ENCODE assay signal across 8 cellular contexts in genomic region chr3:158109804-158110657, GRCh38. TPM values are rescaled to one million over a fixed set of nuclear protein-coding genes. Genes with fewer than 3 reads are reported as not detected.
DNase-seq lines count a peak whose midpoint lies in the region; TF ChIP-seq lines count a peak whose summit lies in the region.

RSRC1 (plus strand) TSS chr3:158110089; CDS start chr3:158122105, 12,016 bp downstream.

- H3K27me3 ChIP-seq in SK-N-SH (ENCODE audit: insufficient read depth) (no peaks in the 10 kb centered on the region), osteoblast (ENCODE audit: insufficient read depth, low read length) (peaks cover 17% of the 10 kb centered on the region), testis (no peaks in the 10 kb centered on the region)

- H3K27ac ChIP-seq in SK-N-SH (ENCODE audit: low read depth in 2 of 2, low read length in 1 of 2) = peak within 1 kb of the TSS; percentile 87 to 97
- H3K27ac ChIP-seq in osteoblast (ENCODE audit: low read depth, low read length) = peak within 1 kb of the TSS; percentile 76
- H3K27ac ChIP-seq in testis = peak within 1 kb of the TSS; percentile 88 to 89

- POLR2A ChIA-PET in SK-N-SH (lab: Yijun Ruan, JAX) = interaction anchor here (0.6 to 1.4 kb wide), 7 partner anchors 9 to 478 kb away, joined by 3 to 7 read pairs (median 3); no protein-coding TSS in a partner anchor

- H3K4me1 ChIP-seq in SK-N-SH (ENCODE audit: control insufficient read depth in 1 of 2, insufficient read depth in 2 of 2, low read depth in 1 of 2, low read length in 1 of 2) = peaks cover 3 to 8% of the 10 kb centered on the region in 2 experiments; a peak in 3 of 4 replicates
- H3K4me1 ChIP-seq in osteoblast (ENCODE audit: insufficient read depth, low read length) = peaks cover 14% of the 10 kb centered on the region
- H3K4me1 ChIP-seq in testis = peaks cover 5% of the 10 kb centered on the region

- peaks cover 41% of the 10 kb centered on the region for H3K4me1 Mint-ChIP-seq in HFFc6 (ENCODE audit: low read depth)

- DNase-seq in GM04503 (ENCODE audit: low read depth) = peak; percentile 64
- DNase-seq in HFFc6 = peak; percentile 88
- peak; percentile 96 for DNase-seq in NAMALWA (ENCODE audit: low spot score)
- DNase-seq in SK-N-SH = peak; percentile 90
- peak; percentile 82 for DNase-seq in activated naive CD4-positive, alpha-beta T cell treated with anti-CD3 and anti-CD28 coated beads, Interleukin-2, amount 50 U/mL, for 16 hours
- DNase-seq in glomerular endothelial cell (ENCODE audit: extremely low read depth, low read depth, low spot score) = no peak
- DNase-seq in osteoblast (ENCODE audit: insufficient read length, low spot score, missing footprints) = peak; percentile 92
- peak; percentile 94 for DNase-seq in testis

- peaks cover 51% of the 10 kb centered on the region for H3K79me2 ChIP-seq in SK-N-SH (ENCODE audit: insufficient read depth)
- peaks cover 41% of the 10 kb centered on the region for H3K79me2 ChIP-seq in osteoblast (ENCODE audit: insufficient read depth, low read length)

- TF ChIP-seq CTCF in HFFc6 (IDR thresholded peaks at IDR 0.05) (no peak), SK-N-SH (IDR thresholded peaks at IDR 0.05) (no peak), osteoblast (IDR thresholded peaks at IDR 0.05; ENCODE audit: extremely low read depth, low read depth, low read length) (no peak), testis (IDR thresholded peaks at IDR 0.05) (no peak)

- intact Hi-C loops in testis (cut with DNase I; ENCODE audit: low total_unique reads) = no loop called here

- peaks cover 12% of the 10 kb centered on the region for H3K9me3 Mint-ChIP-seq in HFFc6

- H3K4me3 Mint-ChIP-seq in HFFc6 = peak within 1 kb of the TSS; percentile 95

- peaks cover 16% of the 10 kb centered on the region for H3K27me3 Mint-ChIP-seq in HFFc6 (ENCODE audit: insufficient read depth)

- H3K9me3 ChIP-seq in SK-N-SH = no peaks in the 10 kb centered on the region
- H3K9me3 ChIP-seq in osteoblast (ENCODE audit: low read depth, low read length) = no peaks in the 10 kb centered on the region
- H3K9me3 ChIP-seq in testis = no peaks in the 10 kb centered on the region

- H3K4me2 ChIP-seq in SK-N-SH = peak within 1 kb of the TSS; percentile 83
- peak within 1 kb of the TSS; percentile 88 for H3K4me2 ChIP-seq in osteoblast (ENCODE audit: insufficient read depth, low read length)

- no peaks in the 10 kb centered on the region for H4K20me1 ChIP-seq in SK-N-SH (ENCODE audit: insufficient read depth)
- H4K20me1 ChIP-seq in osteoblast (ENCODE audit: insufficient read depth, low read length) = no peaks in the 10 kb centered on the region

- TF ChIP-seq RAD21 in SK-N-SH (IDR thresholded peaks at IDR 0.05; ENCODE audit: low read length) = peak; percentile 19; the same call in 1 of the 2 replicates

- H3K36me3 ChIP-seq in SK-N-SH (replicated peaks in 1 of 2; ENCODE audit: control insufficient read depth in 1 of 2, insufficient read depth in 2 of 2, low read length in 1 of 2) (peaks cover 0 to 9% of the 10 kb centered on the region in 2 experiments), osteoblast (ENCODE audit: insufficient read depth, low read length) (no peaks in the 10 kb centered on the region), testis (ENCODE audit: low read depth, missing control alignments) (no peaks in the 10 kb centered on the region)

- WGBS in SK-N-SH (ENCODE audit: low lambda C conversion rate) = 1% methylated on average over 31 of the region's 57 CpGs
- 0% methylated on average over 37 to 46 of the region's 57 CpGs for WGBS in testis, 2 donors

- peak within 1 kb of the TSS; percentile 87 for H3K9ac ChIP-seq in SK-N-SH

- peaks cover 28% of the 10 kb centered on the region for H3K36me3 Mint-ChIP-seq in HFFc6 (ENCODE audit: low read depth)

- H3K27ac Mint-ChIP-seq in HFFc6 = peak within 1 kb of the TSS; percentile 92

- no peak for TF ChIP-seq POLR2A in testis (IDR thresholded peaks at IDR 0.05)

- H2AFZ ChIP-seq in SK-N-SH (ENCODE audit: low read depth) (peak within 1 kb of the TSS; percentile 82), osteoblast (ENCODE audit: low read length) (peak within 1 kb of the TSS; percentile 98)

- CTCF ChIA-PET in SK-N-SH (lab: Yijun Ruan, JAX) = interaction anchor here (0.6 to 2.3 kb wide), 7 partner anchors 9 to 537 kb away, joined by 3 to 13 read pairs (median 3); partner anchors contain the start of gene GFM1

- peaks cover 16% of the 10 kb centered on the region for H3F3A ChIP-seq in SK-N-SH (replicated peaks; ENCODE audit: insufficient read depth)

- H3K9me2 ChIP-seq in SK-N-SH = no peaks in the 10 kb centered on the region

- H3K4me3 ChIP-seq in SK-N-SH (ENCODE audit: low read depth in 2 of 2, low read length in 1 of 2) (peak within 1 kb of the TSS; percentile 87 to 93), osteoblast (ENCODE audit: insufficient read depth, low read length) (peak within 1 kb of the TSS; percentile 90), testis (peak within 1 kb of the TSS; percentile 87 to 99)

- peak in 1 of 2 experiments; percentile 16; a peak in 1 of 4 replicates for TF ChIP-seq EP300 in SK-N-SH (IDR thresholded peaks at IDR 0.05; ENCODE audit: borderline replicate concordance in 1 of 2, low read depth in 1 of 2, low read length in 1 of 2)

TF ChIP-seq in SK-N-SH, 30 proteins besides CTCF, POLR2A, EP300 and RAD21 (continues in another document):
- TF ChIP-seq NFIC (IDR thresholded peaks at IDR 0.05; ENCODE audit: borderline replicate concordance) (peak; percentile 28; the same call in 1 of the 2 replicates), FOXJ3 (CRISPR knock-in tag; IDR thresholded peaks at IDR 0.05) (peak; percentile 71; the same call in 1 of the 2 replicates), TCF12 (IDR thresholded peaks at IDR 0.05) (0 out of 2 replicates have a peak, but pooled peaks have one; percentile 31), USF1 (IDR thresholded peaks at IDR 0.05; ENCODE audit: borderline replicate concordance, low read depth) (no peak), CHD2 (IDR thresholded peaks at IDR 0.05; ENCODE audit: low read length, partially characterized antibody) (peak; percentile 66), RCOR1 (IDR thresholded peaks at IDR 0.05; ENCODE audit: low read length) (no peak), SIN3A (IDR thresholded peaks at IDR 0.05; ENCODE audit: borderline replicate concordance, low read depth, low read length) (peak; percentile 98), IRF3 (IDR thresholded peaks at IDR 0.05; ENCODE audit: low read depth, low read length) (no peak), NRF1 (IDR thresholded peaks at IDR 0.05; ENCODE audit: low read depth, low read length) (peak; percentile 88), GATA2 (CRISPR knock-in tag; IDR thresholded peaks at IDR 0.05) (no peak), FOXM1 (IDR thresholded peaks at IDR 0.05; ENCODE audit: low read depth) (no peak), EZH2phosphoT487 (IDR thresholded peaks at IDR 0.05; ENCODE audit: borderline replicate concordance, low read depth) (no peak), POLR2AphosphoS5 (IDR thresholded peaks at IDR 0.05; ENCODE audit: low read depth, low read length) (peak; percentile 81), TAF1 (IDR thresholded peaks at IDR 0.05; ENCODE audit: borderline replicate concordance, low read depth, low read length) (peak; percentile 63; the same call in 1 of the 2 replicates), PBX3 (IDR thresholded peaks at IDR 0.05) (no peak; the same call in 1 of the 2 replicates), MXI1 (IDR thresholded peaks at IDR 0.05; ENCODE audit: low read depth, low read length) (peak; percentile 91), USF2 (IDR thresholded peaks at IDR 0.05; ENCODE audit: borderline replicate concordance, low read depth, low read length) (no peak)

RNA-seq across cellular contexts. Expression of gene RSRC1, which starts in this region (rescaled TPM):
- 10 to 100 TPM; 20.5 to 37.6 (median 33.0) TPM for total RNA-seq in HFFc6 (2021; fragmentation: NEBNext Ultra II Directional; extraction: Animal tissue kit (Norgen Biotek cat#: 25700))
- polyA plus RNA-seq in SK-N-SH (2012; rRNA removed) (4.4 and 4.5 TPM in 2 replicates), testis (ENCODE audit: insufficient read depth, low read depth, low replicate concordance) (12.6 TPM)
- polyA plus RNA-seq in SK-N-SH (2012; cell fraction: cytosol; rRNA removed) = 8.6 and 10.9 TPM in 2 replicates
- polyA plus RNA-seq in SK-N-SH (2012; cell fraction: nucleus; rRNA removed) = 2.7 and 5.1 TPM in 2 replicates
- total RNA-seq in glomerular endothelial cell (18.3 and 26.9 TPM in 2 replicates), osteoblast (69.8 and 73.1 TPM in 2 replicates), testis (10 to 100 TPM; 43.8 to 53.3 TPM)
